Comparison of ENCODE assay signal across 8 cellular contexts in the genomic region with DNA sequence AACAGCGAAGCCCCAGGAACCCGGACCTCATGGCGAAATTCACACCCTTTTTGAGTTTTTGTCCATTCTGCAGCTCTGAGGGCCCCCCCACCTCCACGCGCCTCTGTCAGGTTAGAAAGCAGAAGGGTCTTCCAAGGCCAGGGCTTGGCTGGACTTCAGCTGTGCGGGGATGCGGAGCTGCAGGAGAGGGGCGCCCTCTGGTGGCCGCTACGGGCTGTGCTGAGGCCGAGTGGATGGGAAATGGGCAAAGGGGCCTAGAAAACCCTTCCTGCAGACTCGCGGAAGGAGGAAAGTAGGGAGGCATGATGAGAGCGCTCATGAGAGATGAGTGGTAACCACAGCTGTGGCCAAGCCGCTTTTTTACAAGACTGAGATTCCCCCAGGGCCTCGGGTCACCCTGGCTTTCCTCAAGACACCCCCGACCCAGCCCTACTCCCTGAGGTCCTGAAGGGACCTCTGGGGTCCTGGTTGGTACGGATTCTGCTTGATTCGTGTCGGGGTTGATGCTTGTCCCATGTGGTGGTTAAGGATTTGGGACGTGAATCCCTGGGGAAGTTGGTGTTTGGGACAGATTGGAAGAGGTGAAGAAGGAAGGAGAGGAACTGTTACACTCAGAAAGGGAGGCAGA.
DNase-seq lines count a peak whose midpoint lies in the region; ATAC-seq, FAIRE-seq and TF ChIP-seq lines count a peak whose summit lies in the region.
"Not testable (repeated sequence)": the region's sequence is repeated elsewhere in the genome, so short reads cannot be mapped to it uniquely, and the experiment has no call there.

No MANE protein-coding gene starts in this region.

- peak; percentile 82 for FAIRE-seq in HepG2 (lab: Jason Lieb, UNC)

- H3K9me3 Mint-ChIP-seq in activated T-helper 17 cell treated with anti-CD3 and anti-CD28 coated beads, Interleukin-2, amount 50 U/mL, for 72 hours, result not testable (repeated sequence)

- not testable (repeated sequence) for BruUV-seq in HepG2 (replicated peaks; lab: Mats Ljungman, UMichigan)

- not testable (repeated sequence) for H3K4me1 Mint-ChIP-seq in activated T-helper 17 cell treated with anti-CD3 and anti-CD28 coated beads, Interleukin-2, amount 50 U/mL, for 72 hours

- H3K4me1 ChIP-seq in DND-41 (ENCODE audit: insufficient read depth, low read length); foreskin keratinocyte; HepG2 (ENCODE audit: insufficient read depth, low read length): not testable (repeated sequence)

- not testable (repeated sequence) for H3K27me3 ChIP-seq in DND-41 (ENCODE audit: insufficient read depth, low read length, poor library complexity); foreskin keratinocyte; HepG2 (ENCODE audit: control insufficient read depth in 1 of 2, insufficient read depth in 2 of 2, low read length in 2 of 2)

- intact Hi-C loops in HepG2 (cut with micrococcal nuclease; ENCODE audit: unreplicated experiment); sciatic nerve (cut with DNase I): not testable (repeated sequence)

- not testable (repeated sequence) for H3K36me3 Mint-ChIP-seq in activated T-helper 17 cell treated with anti-CD3 and anti-CD28 coated beads, Interleukin-2, amount 50 U/mL, for 72 hours (ENCODE audit: low read depth)

- not testable (repeated sequence) for DNase-seq in DND-41; foreskin keratinocyte; HepG2 (ENCODE audit: low spot score); sciatic nerve (ENCODE audit: low spot score)
- peak; percentile 1 for DNase-seq in RPMI8226

- not testable (repeated sequence) for H3K9ac ChIP-seq in DND-41 (ENCODE audit: low read depth, low read length); HepG2 (ENCODE audit: insufficient read depth, low read depth, low read length)

- H3K79me2 ChIP-seq in DND-41 (ENCODE audit: insufficient read depth, low read length); HepG2 (ENCODE audit: insufficient read depth, low read length): not testable (repeated sequence)

- not testable (repeated sequence) for H3K4me3 Mint-ChIP-seq in activated T-helper 17 cell treated with anti-CD3 and anti-CD28 coated beads, Interleukin-2, amount 50 U/mL, for 72 hours

- H3K36me3 ChIP-seq in DND-41 (ENCODE audit: insufficient read depth, low read length); HepG2 (replicated peaks in 1 of 2; ENCODE audit: control insufficient read depth in 1 of 2, insufficient read depth in 2 of 2, low read length in 2 of 2): not testable (repeated sequence)

- not testable (repeated sequence) for H3K4me2 ChIP-seq in DND-41 (ENCODE audit: insufficient read depth, low read length); HepG2 (ENCODE audit: low read depth, low read length)

- not testable (repeated sequence) for TF ChIP-seq EP300 in HepG2 (IDR thresholded peaks at IDR 0.05; ENCODE audit: low read depth in 2 of 2, low read length in 2 of 2); HepG2 (CRISPR knock-in tag; IDR thresholded peaks at IDR 0.05; ENCODE audit: borderline replicate concordance)

- not testable (repeated sequence) for H3K27ac ChIP-seq in DND-41 (ENCODE audit: low read length); foreskin keratinocyte; HepG2 (ENCODE audit: extremely low read length, insufficient read depth, low read length)

- ATAC-seq in DND-41 (ENCODE audit: insufficient read depth, low read depth) (peak; percentile 79), GM19463 (IDR thresholded peaks at IDR 0.05; ENCODE audit: unreplicated experiment) (peak; percentile 67), HG03066 (IDR thresholded peaks at IDR 0.05; ENCODE audit: low read depth, unreplicated experiment) (peak; percentile 60), foreskin keratinocyte (peak; percentile 77), HepG2 (peak; percentile 98), sciatic nerve (peak; percentile 66)
- ATAC-seq in activated T-helper 17 cell treated with anti-CD3 and anti-CD28 coated beads, Interleukin-2, amount 50 U/mL, for 72 hours (replicated peaks), result peak; percentile 62

- not testable (repeated sequence) for H4K20me1 ChIP-seq in DND-41 (ENCODE audit: insufficient read depth, low read length); HepG2 (ENCODE audit: insufficient read depth, low read length)

- not testable (repeated sequence) for TF ChIP-seq RAD21 in HepG2 (CRISPR knock-in tag; IDR thresholded peaks at IDR 0.05)

- not testable (repeated sequence) for H3K27ac Mint-ChIP-seq in activated T-helper 17 cell treated with anti-CD3 and anti-CD28 coated beads, Interleukin-2, amount 50 U/mL, for 72 hours

- not testable (repeated sequence) for H2AFZ ChIP-seq in DND-41 (ENCODE audit: low read depth, low read length); HepG2 (ENCODE audit: low read length)

- CTCF ChIA-PET in HepG2 (lab: Yijun Ruan, JAX; ENCODE audit: low intra/inter-chr PET ratio, low total read pairs), result not testable (repeated sequence)

- WGBS in HepG2 (ENCODE audit: low lambda C conversion rate), result no CpG with 5 or more reads among the region's 21 CpGs

- POLR2A ChIA-PET in HepG2 (lab: Yijun Ruan, JAX), result not testable (repeated sequence)

- in situ Hi-C loops in HepG2 (cut with HindIII; ENCODE audit: extremely low pct_ligation_motif_present, low pct_unique_long_range_greater_than_20kb), result not testable (repeated sequence)

- TF ChIP-seq POLR2A in HepG2 (IDR thresholded peaks at IDR 0.05; ENCODE audit: insufficient read depth in 1 of 2, low read depth in 2 of 2, low read length in 2 of 2), result not testable (repeated sequence)

- not testable (repeated sequence) for H3K27me3 Mint-ChIP-seq in activated T-helper 17 cell treated with anti-CD3 and anti-CD28 coated beads, Interleukin-2, amount 50 U/mL, for 72 hours

- not testable (repeated sequence) for H3K9me3 ChIP-seq in DND-41 (ENCODE audit: insufficient read depth, low read length, severe bottlenecking); HepG2 (ENCODE audit: low read length)

- TF ChIP-seq CTCF in DND-41 (IDR thresholded peaks at IDR 0.05; ENCODE audit: borderline replicate concordance, extremely low read depth, low read length, poor library complexity, severe bottlenecking); foreskin keratinocyte (conservative IDR thresholded peaks at IDR 0.05); HepG2 (CRISPR knock-in tag; IDR thresholded peaks at IDR 0.05): not testable (repeated sequence)

- H3K4me3 ChIP-seq in DND-41 (ENCODE audit: low read depth in 1 of 2, low read length in 2 of 2); HepG2 (replicated peaks in 1 of 3; ENCODE audit: insufficient read depth in 1 of 3, low read depth in 2 of 3, low read length in 3 of 3): not testable (repeated sequence)
